Comparison of ENCODE assay signal across 9 cellular contexts in genomic region chr1:64242895-64243756, GRCh38. TPM values are rescaled to one million over a fixed set of nuclear protein-coding genes. Genes with fewer than 3 reads are reported as not detected.
DNase-seq lines count a peak whose midpoint lies in the region; ATAC-seq and TF ChIP-seq lines count a peak whose summit lies in the region.
"Had no signal": no experiment of that assay in that cellular context is flagged by ENCODE, and none has a peak within 500 bp of the region (broad histone marks: within the 10 kb centered on the region; RNA-seq: fewer than 3 reads in every experiment).

No MANE protein-coding gene starts in this region.

- H2BK5ac ChIP-seq in IMR-90 (ENCODE audit: low read depth, low read length, poor library complexity, severe bottlenecking), result no peak overlapping the region

- no TSS peak for BruUV-seq in IMR-90 (replicated peaks; lab: Mats Ljungman, UMichigan)

- ATAC-seq in IMR-90 (ENCODE audit: low read depth) (peak; percentile 55; the same call in 1 of the 2 replicates), GM19463 (IDR thresholded peaks at IDR 0.05; ENCODE audit: unreplicated experiment) (no peak), GM19452 (IDR thresholded peaks at IDR 0.05; ENCODE audit: unreplicated experiment) (no peak)

- no peaks in the 10 kb centered on the region for H4K20me1 ChIP-seq in IMR-90 (ENCODE audit: insufficient read depth, low read length)

- TF ChIP-seq CTCF in IMR-90 (conservative IDR thresholded peaks at IDR 0.05; ENCODE audit: low read depth, low read length) (peak; percentile 64), osteocyte (IDR thresholded peaks at IDR 0.05) (peak; percentile 76)

- H3K9me3 Mint-ChIP-seq in osteocyte (ENCODE audit: unreplicated experiment), result no peaks in the 10 kb centered on the region

- H2BK120ac ChIP-seq in IMR-90 (ENCODE audit: low read depth, low read length), result no peak overlapping the region

- peaks cover 2% of the 10 kb centered on the region for H3K27me3 ChIP-seq in IMR-90 (ENCODE audit: control insufficient read depth, insufficient read depth, low read length)

- peaks cover 6% of the 10 kb centered on the region for H3K4me1 Mint-ChIP-seq in osteocyte (ENCODE audit: unreplicated experiment)

- H3K56ac ChIP-seq in IMR-90 (ENCODE audit: extremely low read depth, insufficient read depth, low read length), result no peak overlapping the region

- no peak overlapping the region for H3K18ac ChIP-seq in IMR-90 (ENCODE audit: low read depth, low read length)

- peaks cover 22% of the 10 kb centered on the region for H3K27me3 Mint-ChIP-seq in osteocyte (ENCODE audit: unreplicated experiment)

- H3K4me2 ChIP-seq in IMR-90 (ENCODE audit: low read depth, low read length), result no peak overlapping the region

- in situ Hi-C loops in IMR-90 (cut with MboI; ENCODE audit: low sequenced_read_pairs), result loop anchor here (5.0 to 10.0 kb wide), 5 partner anchors 81 to 626 kb away; partner anchors contain the start of gene ROR1

- H2BK20ac ChIP-seq in IMR-90 (ENCODE audit: low read depth, low read length), result no peak overlapping the region; the same call in 1 of the 2 replicates

- H3K9ac ChIP-seq in IMR-90 (ENCODE audit: low read depth, low read length), result no peak overlapping the region

- H3K79me1 ChIP-seq in IMR-90 (ENCODE audit: low read depth in 1 of 2, low read length in 2 of 2), result no peaks in the 10 kb centered on the region

- no peak overlapping the region for H4K8ac ChIP-seq in IMR-90 (ENCODE audit: low read depth in 2 of 2, low read length in 2 of 2)

- no peak overlapping the region for H3K23ac ChIP-seq in IMR-90 (ENCODE audit: low read depth, low read length)

- H4K91ac ChIP-seq in IMR-90 (ENCODE audit: insufficient read depth, low read depth, low read length), result no peak overlapping the region

- H3K36me3 ChIP-seq in IMR-90 (ENCODE audit: control insufficient read depth, insufficient read depth, low read length), result no peaks in the 10 kb centered on the region

- POLR2A ChIA-PET in IMR-90 (lab: Charles Lee; ENCODE audit: unreplicated experiment), result no interaction called here

- H3K4me1 ChIP-seq in IMR-90 (ENCODE audit: control insufficient read depth, insufficient read depth, low read length), result no peaks in the 10 kb centered on the region

- H3K4me3 ChIP-seq in IMR-90 (ENCODE audit: insufficient read depth, low read depth, low read length), result no peak overlapping the region

- H3K4ac ChIP-seq in IMR-90 (ENCODE audit: low read depth, low read length), result no peak overlapping the region

- H2AFZ ChIP-seq in IMR-90 (replicated peaks; ENCODE audit: low read length, poor library complexity), result no peak overlapping the region

- CTCF ChIA-PET in IMR-90 (lab: Yijun Ruan, JAX), result interaction anchor here (0.8 to 1.9 kb wide), 7 partner anchors 105 to 626 kb away, joined by 3 to 17 read pairs (median 5); partner anchors contain the start of gene ROR1

- no peak for TF ChIP-seq POLR2A in IMR-90 (IDR thresholded peaks at IDR 0.05; ENCODE audit: low read depth, low read length)
- no peak for TF ChIP-seq POLR2A in erythroblast (IDR thresholded peaks at IDR 0.05; ENCODE audit: low read length)

- no peak overlapping the region for H4K5ac ChIP-seq in IMR-90 (ENCODE audit: low read depth, low read length)

- no peaks in the 10 kb centered on the region for H3K9me1 ChIP-seq in IMR-90 (ENCODE audit: insufficient read depth, low read length)

- H2AK5ac ChIP-seq in IMR-90 (ENCODE audit: low read depth, low read length), result no peak overlapping the region

- no peak overlapping the region for H3K4me3 Mint-ChIP-seq in osteocyte (ENCODE audit: unreplicated experiment)

- no peak overlapping the region for H2BK15ac ChIP-seq in IMR-90 (ENCODE audit: low read depth, low read length)

- H3K27ac ChIP-seq in IMR-90 (ENCODE audit: insufficient read depth, low read length), result no peak overlapping the region

- dilution Hi-C loops in IMR-90 (cut with HindIII; ENCODE audit: low sequenced_read_pairs, unreplicated experiment), result no loop called here

- no peaks in the 10 kb centered on the region for H3K36me3 Mint-ChIP-seq in osteocyte (ENCODE audit: unreplicated experiment)

- peak; percentile 82 for TF ChIP-seq RAD21 in IMR-90 (IDR thresholded peaks at IDR 0.05; ENCODE audit: low read length)

- intact Hi-C loops in IMR-90 (cut with micrococcal nuclease), result loop anchor here (1.0 to 10.0 kb wide), 7 partner anchors 78 to 628 kb away; no protein-coding TSS in a partner anchor

- H3K9me3 ChIP-seq in IMR-90 (ENCODE audit: control insufficient read depth, insufficient read depth, low read length), result no peaks in the 10 kb centered on the region
- H3K9me3 ChIP-seq: Caco-2 had no signal

- WGBS in IMR-90 (ENCODE audit: extremely low coverage in 2 of 2, insufficient read length in 1 of 2), 2 experiments, result no CpG with 5 or more reads among the region's 6 CpGs

- H2AK9ac ChIP-seq in IMR-90 (replicated peaks; ENCODE audit: low read depth, low read length, poor library complexity), result no peak overlapping the region

- DNase-seq in NCI-H1417 (lab: John Stamatoyannopoulos, UW) (peak; percentile 21 to 74 (median 24)), NCI-H1417 treated with DMSO at 0.1 percent for 48 hours (lab: John Stamatoyannopoulos, UW) (no peak), IMR-90 (peak; percentile 58), SHP77 treated with DMSO at 0.1 percent for 48 hours (lab: John Stamatoyannopoulos, UW) (peak; percentile 44), erythroblast (lab: John Stamatoyannopoulos, UW) (peak; percentile 15 to 24), osteocyte (ENCODE audit: extremely low spot score, unreplicated experiment) (no peak)

- H3K14ac ChIP-seq in IMR-90 (replicated peaks; ENCODE audit: low read depth, low read length), result no peak overlapping the region

- no peak overlapping the region for H3K27ac Mint-ChIP-seq in osteocyte (ENCODE audit: unreplicated experiment)

TF ChIP-seq in IMR-90, 13 proteins besides CTCF, POLR2A, EP300 and RAD21:
- TF ChIP-seq SMC3 (IDR thresholded peaks at IDR 0.05; ENCODE audit: low read depth, low read length) (peak; percentile 85), ELK1 (IDR thresholded peaks at IDR 0.05; ENCODE audit: borderline replicate concordance, low read depth, low read length) (no peak)

RNA-seq across cellular contexts. Expression of gene UBE2U, which starts 39.7 kb away (rescaled TPM):
- not detected in 2 replicates for total RNA-seq in IMR-90 (2012; rRNA removed)
- polyA plus RNA-seq in IMR-90 (2012; rRNA removed), result not detected in 2 replicates
- polyA plus RNA-seq in IMR-90 (2012; cell fraction: cytosol; rRNA removed), result not detected in 2 replicates
- polyA plus RNA-seq in IMR-90 (2012; cell fraction: nucleus; rRNA removed; ENCODE audit: low replicate concordance), result not detected in 2 replicates
- not detected in 2 replicates for total RNA-seq in osteocyte
- total RNA-seq: Caco-2 had no signal

Comparison
In these comparisons a context has a peak if more than half of its experiments do, and no peak if none do; other contexts are left out.
1. DNase-seq: peak in NCI-H1417 (3 of 3), IMR-90 (single experiment), SHP77 treated with DMSO at 0.1 percent for 48 hours (single experiment) and erythroblast (2 of 2); none in NCI-H1417 treated with DMSO at 0.1 percent for 48 hours (single experiment) and osteocyte (single experiment).